Comparison of ENCODE assay signal across 12 cellular contexts in the genomic region with DNA sequence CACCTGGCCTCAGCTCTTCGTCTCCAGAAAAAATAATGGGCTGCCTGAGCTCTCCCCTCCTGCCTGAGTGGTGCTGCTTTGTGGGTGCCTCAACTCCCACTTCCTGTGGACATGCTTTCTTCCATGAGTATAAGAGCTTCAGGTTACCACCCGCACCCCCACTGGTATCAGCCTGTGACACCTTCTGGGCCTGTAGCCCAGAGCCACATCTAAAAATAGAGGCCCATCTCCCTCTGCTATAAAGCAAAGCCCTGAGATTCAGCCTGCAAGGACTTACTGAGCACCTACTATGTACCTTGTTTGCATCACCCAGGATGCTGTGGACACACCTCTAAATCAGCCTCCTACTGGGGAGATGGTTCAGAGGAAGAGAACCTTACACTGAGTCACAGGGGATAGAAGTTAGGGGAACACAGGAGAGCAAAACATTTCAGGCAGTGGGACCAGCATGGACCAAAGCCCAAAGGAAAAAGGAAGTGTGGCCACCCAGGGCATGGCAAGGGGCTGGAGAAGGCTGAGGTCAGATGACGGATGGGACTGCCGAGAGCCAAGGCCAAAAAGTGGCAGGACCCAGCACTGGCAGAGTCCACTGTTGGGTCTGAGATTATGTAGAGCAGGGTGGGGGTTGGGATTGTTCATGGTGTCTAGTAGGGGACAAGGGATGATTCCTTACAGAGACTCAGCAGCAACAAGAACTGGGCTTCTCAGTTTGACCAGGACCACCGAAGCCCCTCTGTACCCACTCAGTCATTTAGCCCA.
A peak's percentile ranks its signal among the peaks of the same experiment; 100 is the strongest.
DNase-seq lines count a peak whose midpoint lies in the region; ATAC-seq and TF ChIP-seq lines count a peak whose summit lies in the region.
"Had no signal": no experiment of that assay in that cellular context is flagged by ENCODE, and none has a peak within 500 bp of the region (broad histone marks: within the 10 kb centered on the region; RNA-seq: fewer than 3 reads in every experiment).

No MANE protein-coding gene starts in this region.

- no peaks in the 10 kb centered on the region for H3K9me3 ChIP-seq in thoracic aorta
- H3K9me3 ChIP-seq: SJSA1 had no signal

- H3K9me3 Mint-ChIP-seq in activated CD8-positive, alpha-beta memory T cell treated with anti-CD3 and anti-CD28 coated beads, Interleukin-2, amount 10 ng/mL, durations not matched to agents 7 days and 5 days (ENCODE audit: low read depth), result no peaks in the 10 kb centered on the region
- no peaks in the 10 kb centered on the region for H3K9me3 Mint-ChIP-seq in immature natural killer cell
- no peaks in the 10 kb centered on the region for H3K9me3 Mint-ChIP-seq in progenitor cell of endocrine pancreas (ENCODE audit: low read depth)

- no peak overlapping the region for H3K4me3 Mint-ChIP-seq in activated CD8-positive, alpha-beta memory T cell treated with anti-CD3 and anti-CD28 coated beads, Interleukin-2, amount 10 ng/mL, durations not matched to agents 7 days and 5 days
- H3K4me3 Mint-ChIP-seq in immature natural killer cell (peak overlapping the region in 1 of 5 donors; percentile 24), progenitor cell of endocrine pancreas (ENCODE audit: low read depth) (no peak overlapping the region)

- peak overlapping the region; percentile 42 for H3K27ac Mint-ChIP-seq in activated CD8-positive, alpha-beta memory T cell treated with anti-CD3 and anti-CD28 coated beads, Interleukin-2, amount 10 ng/mL, durations not matched to agents 7 days and 5 days
- H3K27ac Mint-ChIP-seq in immature natural killer cell (peak overlapping the region in 5 of 6 donors; percentile 10 to 86 (median 71)), progenitor cell of endocrine pancreas (no peak overlapping the region)

- CTCF ChIA-PET in activated CD8-positive, alpha-beta memory T cell treated with anti-CD3 and anti-CD28 coated beads, Interleukin-2, amount 10 ng/mL, durations not matched to agents 7 days and 5 days (lab: Charles Lee), result interaction anchor here (1.0 kb wide), 1 partner anchor 34 kb away, joined by 3 read pairs; no protein-coding TSS in a partner anchor

- H3K36me3 Mint-ChIP-seq in activated CD8-positive, alpha-beta memory T cell treated with anti-CD3 and anti-CD28 coated beads, Interleukin-2, amount 10 ng/mL, durations not matched to agents 7 days and 5 days, result peaks cover 1% of the 10 kb centered on the region
- H3K36me3 Mint-ChIP-seq in immature natural killer cell (no peaks in the 10 kb centered on the region), progenitor cell of endocrine pancreas (ENCODE audit: insufficient read depth) (no peaks in the 10 kb centered on the region)

- H3K36me3 ChIP-seq in thoracic aorta, result no peaks in the 10 kb centered on the region
- H3K36me3 ChIP-seq: SJSA1 had no signal

- no peaks in the 10 kb centered on the region for H3K27me3 ChIP-seq in thoracic aorta (replicated peaks; ENCODE audit: insufficient read depth)
- H3K27me3 ChIP-seq: SJSA1 had no signal

- H3K4me1 ChIP-seq in thoracic aorta (ENCODE audit: control insufficient read depth in 1 of 2, low read depth in 2 of 2), result peaks cover 35 to 97% of the 10 kb centered on the region in 2 donors

- H3K4me1 Mint-ChIP-seq in activated CD8-positive, alpha-beta memory T cell treated with anti-CD3 and anti-CD28 coated beads, Interleukin-2, amount 10 ng/mL, durations not matched to agents 7 days and 5 days, result peaks cover 49% of the 10 kb centered on the region
- peaks cover 37 to 39% of the 10 kb centered on the region in 2 donors for H3K4me1 Mint-ChIP-seq in immature natural killer cell
- H3K4me1 Mint-ChIP-seq in progenitor cell of endocrine pancreas (ENCODE audit: low read depth), result peaks cover 14% of the 10 kb centered on the region

- no peak overlapping the region for H3K4me3 ChIP-seq in thoracic aorta
- H3K4me3 ChIP-seq: SJSA1 had no signal

- no peak for TF ChIP-seq CTCF in thoracic aorta (IDR thresholded peaks at IDR 0.05)
- no peak for TF ChIP-seq CTCF in progenitor cell of endocrine pancreas (IDR thresholded peaks at IDR 0.05; ENCODE audit: unreplicated experiment)

- no peak for ATAC-seq in activated CD8-positive, alpha-beta memory T cell treated with anti-CD3 and anti-CD28 coated beads, Interleukin-2, amount 10 ng/mL, durations not matched to agents 7 days and 5 days
- ATAC-seq in thoracic aorta (ENCODE audit: insufficient number of reproducible peaks, low FRiP score, low read depth) (no peak), GM21786 (IDR thresholded peaks at IDR 0.05; ENCODE audit: unreplicated experiment) (no peak)
- ATAC-seq: HCT116 had no signal

- DNase-seq in activated CD8-positive, alpha-beta memory T cell treated with anti-CD3 and anti-CD28 coated beads, Interleukin-2, amount 10 ng/mL, durations not matched to agents 7 days and 5 days, result no peak
- no peak for DNase-seq in activated CD8-positive, alpha-beta memory T cell treated with anti-CD3 and anti-CD28 coated beads, Interleukin-2, amount 50 U/mL, for 4 hours
- DNase-seq in amniotic epithelial cell (ENCODE audit: low read depth) (peak; percentile 82), immature natural killer cell (no peak), thoracic aorta (ENCODE audit: low spot score) (no peak), progenitor cell of endocrine pancreas (ENCODE audit: low spot score, unreplicated experiment) (no peak), mucosa of gallbladder (ENCODE audit: low spot score) (no peak)
- DNase-seq: midbrain, NCI-H510A had no signal

- peak overlapping the region; percentile 99 to 100 for H3K27ac ChIP-seq in thoracic aorta
- H3K27ac ChIP-seq: SJSA1 had no signal

- H3K27me3 Mint-ChIP-seq in activated CD8-positive, alpha-beta memory T cell treated with anti-CD3 and anti-CD28 coated beads, Interleukin-2, amount 10 ng/mL, durations not matched to agents 7 days and 5 days, result no peaks in the 10 kb centered on the region
- H3K27me3 Mint-ChIP-seq in immature natural killer cell (ENCODE audit: low read depth in 3 of 3) (peaks cover 0 to 10% (median 2%) of the 10 kb centered on the region in 3 donors), progenitor cell of endocrine pancreas (no peaks in the 10 kb centered on the region)
